Comparison of ENCODE assay signal across 25 cellular contexts in genomic region chr1:207851696-207852095, GRCh38. TPM values are rescaled to one million over a fixed set of nuclear protein-coding genes. Genes with fewer than 3 reads are reported as not detected.
A peak's percentile ranks its signal among the peaks of the same experiment; 100 is the strongest.
DNase-seq lines count a peak whose midpoint lies in the region; ATAC-seq lines count a peak whose summit lies in the region.
"Had no signal": no experiment of that assay in that cellular context is flagged by ENCODE, and none has a peak within 500 bp of the region (broad histone marks: within the 10 kb centered on the region; RNA-seq: fewer than 3 reads in every experiment).

No MANE protein-coding gene starts in this region.

- H3K27ac Mint-ChIP-seq in activated naive CD4-positive, alpha-beta T cell treated with anti-CD3 and anti-CD28 coated beads, Interleukin-2, amount 50 U/mL, for 24 hours: peak overlapping the region; percentile 43
- H3K27ac Mint-ChIP-seq in activated naive CD4-positive, alpha-beta T cell treated with anti-CD3 and anti-CD28 coated beads, Interleukin-2, amount 10 ng/mL, durations not matched to agents 7 days and 5 days: no peak overlapping the region
- no peak overlapping the region for H3K27ac Mint-ChIP-seq in activated CD8-positive, alpha-beta memory T cell treated with anti-CD3 and anti-CD28 coated beads, Interleukin-2, amount 10 ng/mL, durations not matched to agents 7 days and 5 days
- H3K27ac Mint-ChIP-seq in immature natural killer cell: peak overlapping the region in 4 of 6 donors; percentile 22 to 69 (median 40)
- H3K27ac Mint-ChIP-seq: activated CD4-positive, alpha-beta T cell treated with anti-CD3 and anti-CD28 coated beads for 36 hours had no signal

- no peaks in the 10 kb centered on the region for H3K27me3 ChIP-seq in subcutaneous abdominal adipose tissue (ENCODE audit: control insufficient read depth in 5 of 5, insufficient read depth in 4 of 5, low read length in 5 of 5)
- no peaks in the 10 kb centered on the region for H3K27me3 ChIP-seq in GM23248 (replicated peaks; ENCODE audit: insufficient read depth)
- H3K27me3 ChIP-seq: cardiac muscle cell had no signal

- H3K4me3 ChIP-seq in subcutaneous abdominal adipose tissue (ENCODE audit: low read depth in 1 of 5, low read length in 5 of 5) (no peak overlapping the region), GM23248 (no peak overlapping the region)
- H3K4me3 ChIP-seq: cardiac muscle cell, mucosa of descending colon had no signal

- H3K79me2 ChIP-seq in GM23248 (ENCODE audit: insufficient read depth): peaks cover 7% of the 10 kb centered on the region

- CTCF ChIA-PET in activated naive CD4-positive, alpha-beta T cell treated with anti-CD3 and anti-CD28 coated beads, Interleukin-2, amount 10 ng/mL, durations not matched to agents 7 days and 5 days (lab: Charles Lee): no interaction called here
- CTCF ChIA-PET in activated CD8-positive, alpha-beta memory T cell treated with anti-CD3 and anti-CD28 coated beads, Interleukin-2, amount 10 ng/mL, durations not matched to agents 7 days and 5 days (lab: Charles Lee): no interaction called here

- H3K4me3 Mint-ChIP-seq in activated naive CD4-positive, alpha-beta T cell treated with anti-CD3 and anti-CD28 coated beads, Interleukin-2, amount 50 U/mL, for 24 hours: no peak overlapping the region
- H3K4me3 Mint-ChIP-seq in activated naive CD4-positive, alpha-beta T cell treated with anti-CD3 and anti-CD28 coated beads, Interleukin-2, amount 10 ng/mL, durations not matched to agents 7 days and 5 days: no peak overlapping the region
- H3K4me3 Mint-ChIP-seq in activated CD8-positive, alpha-beta memory T cell treated with anti-CD3 and anti-CD28 coated beads, Interleukin-2, amount 10 ng/mL, durations not matched to agents 7 days and 5 days: no peak overlapping the region
- no peak overlapping the region for H3K4me3 Mint-ChIP-seq in immature natural killer cell
- H3K4me3 Mint-ChIP-seq: activated CD4-positive, alpha-beta T cell treated with anti-CD3 and anti-CD28 coated beads for 36 hours had no signal

- H3K4me1 ChIP-seq in subcutaneous abdominal adipose tissue (ENCODE audit: control insufficient read depth in 5 of 5, insufficient read depth in 5 of 5, low read length in 5 of 5) (peaks cover 12 to 68% (median 46%) of the 10 kb centered on the region in 5 donors), GM23248 (ENCODE audit: insufficient read depth) (peaks cover 10% of the 10 kb centered on the region)

- ATAC-seq in activated CD8-positive, alpha-beta memory T cell treated with anti-CD3 and anti-CD28 coated beads, Interleukin-2, amount 10 ng/mL, durations not matched to agents 7 days and 5 days: no peak
- ATAC-seq: activated CD4-positive, alpha-beta T cell treated with anti-CD3 and anti-CD28 coated beads for 36 hours; mucosa of descending colon had no signal

- peaks cover 0 to 15% (median 9%) of the 10 kb centered on the region in 5 donors for H3K36me3 ChIP-seq in subcutaneous abdominal adipose tissue (ENCODE audit: control insufficient read depth in 5 of 5, insufficient read depth in 5 of 5, low read length in 5 of 5)
- H3K36me3 ChIP-seq in GM23248 (ENCODE audit: low read depth): no peaks in the 10 kb centered on the region
- H3K36me3 ChIP-seq: cardiac muscle cell had no signal

- H3K4me1 Mint-ChIP-seq in activated naive CD4-positive, alpha-beta T cell treated with anti-CD3 and anti-CD28 coated beads, Interleukin-2, amount 50 U/mL, for 24 hours: peaks cover 91% of the 10 kb centered on the region
- peaks cover 69% of the 10 kb centered on the region for H3K4me1 Mint-ChIP-seq in activated naive CD4-positive, alpha-beta T cell treated with anti-CD3 and anti-CD28 coated beads, Interleukin-2, amount 10 ng/mL, durations not matched to agents 7 days and 5 days
- peaks cover 60% of the 10 kb centered on the region for H3K4me1 Mint-ChIP-seq in activated CD8-positive, alpha-beta memory T cell treated with anti-CD3 and anti-CD28 coated beads, Interleukin-2, amount 10 ng/mL, durations not matched to agents 7 days and 5 days
- H3K4me1 Mint-ChIP-seq in immature natural killer cell: peaks cover 79 to 97% of the 10 kb centered on the region in 2 donors

- no peak overlapping the region for H2AFZ ChIP-seq in GM23248

- no peak overlapping the region for H3K4me2 ChIP-seq in GM23248 (ENCODE audit: unreplicated experiment)

- H3K27me3 Mint-ChIP-seq in activated naive CD4-positive, alpha-beta T cell treated with anti-CD3 and anti-CD28 coated beads, Interleukin-2, amount 50 U/mL, for 24 hours: no peaks in the 10 kb centered on the region
- H3K27me3 Mint-ChIP-seq in activated naive CD4-positive, alpha-beta T cell treated with anti-CD3 and anti-CD28 coated beads, Interleukin-2, amount 10 ng/mL, durations not matched to agents 7 days and 5 days: no peaks in the 10 kb centered on the region
- H3K27me3 Mint-ChIP-seq in activated CD8-positive, alpha-beta memory T cell treated with anti-CD3 and anti-CD28 coated beads, Interleukin-2, amount 10 ng/mL, durations not matched to agents 7 days and 5 days: no peaks in the 10 kb centered on the region
- H3K27me3 Mint-ChIP-seq in immature natural killer cell (ENCODE audit: low read depth in 3 of 3): peaks cover 0 to 2% (median 2%) of the 10 kb centered on the region in 3 donors
- H3K27me3 Mint-ChIP-seq: activated CD4-positive, alpha-beta T cell treated with anti-CD3 and anti-CD28 coated beads for 36 hours had no signal

- H3K9ac ChIP-seq in subcutaneous abdominal adipose tissue (ENCODE audit: low read length in 5 of 5): no peak overlapping the region
- H3K9ac ChIP-seq in GM23248: no peak overlapping the region

- no peaks in the 10 kb centered on the region for H3K9me3 Mint-ChIP-seq in activated naive CD4-positive, alpha-beta T cell treated with anti-CD3 and anti-CD28 coated beads, Interleukin-2, amount 50 U/mL, for 24 hours
- H3K9me3 Mint-ChIP-seq in activated naive CD4-positive, alpha-beta T cell treated with anti-CD3 and anti-CD28 coated beads, Interleukin-2, amount 10 ng/mL, durations not matched to agents 7 days and 5 days: no peaks in the 10 kb centered on the region
- H3K9me3 Mint-ChIP-seq in activated CD8-positive, alpha-beta memory T cell treated with anti-CD3 and anti-CD28 coated beads, Interleukin-2, amount 10 ng/mL, durations not matched to agents 7 days and 5 days (ENCODE audit: low read depth): no peaks in the 10 kb centered on the region
- H3K9me3 Mint-ChIP-seq in immature natural killer cell: no peaks in the 10 kb centered on the region

- in situ Hi-C loops in GM23248 (cut with MboI): no loop called here

- 84 to 85% methylated on average over 4 of the region's 4 CpGs for WGBS in GM23248 (ENCODE audit: low coverage in 1 of 2, low lambda C conversion rate in 2 of 2, missing lambda C conversion rate in 2 of 2), 2 experiments

- no peaks in the 10 kb centered on the region for H3K9me2 ChIP-seq in GM23248 (ENCODE audit: insufficient read depth)

- no peak for DNase-seq in activated naive CD4-positive, alpha-beta T cell treated with anti-CD3 and anti-CD28 coated beads, Interleukin-2, amount 10 ng/mL, durations not matched to agents 7 days and 5 days
- DNase-seq in activated CD8-positive, alpha-beta memory T cell treated with anti-CD3 and anti-CD28 coated beads, Interleukin-2, amount 10 ng/mL, durations not matched to agents 7 days and 5 days: peak; percentile 2
- DNase-seq in immature natural killer cell (no peak), Ammon's horn (ENCODE audit: low spot score) (no peak), hypothalamus (lab: John Stamatoyannopoulos, UW) (no peak), GM23248 (no peak)
- DNase-seq: activated CD4-positive, alpha-beta T cell treated with anti-CD3 and anti-CD28 coated beads for 36 hours; activated gamma-delta T cell; C1 segment of cervical spinal cord; DMS153; GDM1; IMR-90; mucosa of descending colon; NCI-H1436 treated with DMSO at 0.1 percent for 48 hours; NCI-H526; OCI-M1; retina; SHP77; stimulated activated CD8-positive, alpha-beta memory T cell treated with anti-CD3 and anti-CD28 coated beads, Interleukin-4, amount 100 ng/mL, for 48 hours; substantia nigra had no signal

- peaks cover 15% of the 10 kb centered on the region for H3K36me3 Mint-ChIP-seq in activated naive CD4-positive, alpha-beta T cell treated with anti-CD3 and anti-CD28 coated beads, Interleukin-2, amount 50 U/mL, for 24 hours
- H3K36me3 Mint-ChIP-seq in activated naive CD4-positive, alpha-beta T cell treated with anti-CD3 and anti-CD28 coated beads, Interleukin-2, amount 10 ng/mL, durations not matched to agents 7 days and 5 days: peaks cover 63% of the 10 kb centered on the region
- peaks cover 46% of the 10 kb centered on the region for H3K36me3 Mint-ChIP-seq in activated CD8-positive, alpha-beta memory T cell treated with anti-CD3 and anti-CD28 coated beads, Interleukin-2, amount 10 ng/mL, durations not matched to agents 7 days and 5 days
- peaks cover 3 to 6% (median 5%) of the 10 kb centered on the region in 3 donors for H3K36me3 Mint-ChIP-seq in immature natural killer cell

- H3K27ac ChIP-seq in subcutaneous abdominal adipose tissue (ENCODE audit: low read depth, low read length) (peak overlapping the region; percentile 43), GM23248 (no peak overlapping the region)
- H3K27ac ChIP-seq: cardiac muscle cell had no signal

- H3K9me3 ChIP-seq in subcutaneous abdominal adipose tissue (ENCODE audit: control insufficient read depth in 5 of 5, low read length in 5 of 5) (no peaks in the 10 kb centered on the region), GM23248 (ENCODE audit: low read depth) (no peaks in the 10 kb centered on the region)
- H3K9me3 ChIP-seq: mucosa of descending colon had no signal

- H3F3A ChIP-seq in GM23248 (ENCODE audit: insufficient read depth): peaks cover 6% of the 10 kb centered on the region; the same call in 1 of the 2 replicates

- H4K20me1 ChIP-seq in GM23248 (ENCODE audit: insufficient read depth): no peaks in the 10 kb centered on the region

RNA-seq across cellular contexts. Expression of gene CD34, which starts 59.2 kb away (rescaled TPM):
- under 1 TPM; 0.02 to 0.06 TPM for total RNA-seq in activated CD8-positive, alpha-beta memory T cell treated with anti-CD3 and anti-CD28 coated beads, Interleukin-2, amount 10 ng/mL, durations not matched to agents 7 days and 5 days
- polyA plus RNA-seq in immature natural killer cell (not detected), GM23248 (2016; fragmentation: Nextera tagmentation; extraction: Ambion mirVana) (0.24 and 0.34 TPM in 2 replicates)
- not detected in 2 replicates for total RNA-seq in GM23248 (2014; rRNA removed; shearing (Covaris generic))
- total RNA-seq: A673, epithelial cell of proximal tubule, IMR-90 had no signal

Comparison
In these comparisons a context has a peak if more than half of its experiments do, and no peak if none do; other contexts are left out.
1. H3K27ac Mint-ChIP-seq: peak in activated naive CD4-positive, alpha-beta T cell treated with anti-CD3 and anti-CD28 coated beads, Interleukin-2, amount 50 U/mL, for 24 hours (single experiment) and immature natural killer cell (4 of 6); none in activated naive CD4-positive, alpha-beta T cell treated with anti-CD3 and anti-CD28 coated beads, Interleukin-2, amount 10 ng/mL, durations not matched to agents 7 days and 5 days (single experiment) and activated CD8-positive, alpha-beta memory T cell treated with anti-CD3 and anti-CD28 coated beads, Interleukin-2, amount 10 ng/mL, durations not matched to agents 7 days and 5 days (single experiment).